Comparison of ENCODE assay signal across 16 cellular contexts in genomic region chr18:28365406-28365805, GRCh38.
DNase-seq lines count a peak whose midpoint lies in the region; ATAC-seq and TF ChIP-seq lines count a peak whose summit lies in the region.
"Had no signal": no experiment of that assay in that cellular context is flagged by ENCODE, and none has a peak within 500 bp of the region (broad histone marks: within the 10 kb centered on the region; RNA-seq: fewer than 3 reads in every experiment).

No MANE protein-coding gene starts in this region.

- H3K4me3 Mint-ChIP-seq in activated T-helper 2 cell treated with anti-CD3 and anti-CD28 coated beads, Interferon-gamma antibody, Interleukin-2, Interleukin-4, amounts not matched to agents 10 μg/mL and 5 μg/mL and 100 μg/mL, durations not matched to agents 14 hours and 24 hours and 36 hours (ENCODE audit: low read depth), result no peak overlapping the region
- H3K4me3 Mint-ChIP-seq: activated B cell treated with CpG ODN at 0.5 μM for 24 hours; activated naive CD8-positive, alpha-beta T cell treated with anti-CD3 and anti-CD28 coated beads, Interleukin-2, amount 50 U/mL, for 24 hours; stimulated activated naive CD8-positive, alpha-beta T cell treated with anti-CD3 and anti-CD28 coated beads, Interleukin-15, Interleukin-2, amounts not matched to agents 100 ng/mL and 50 ng/mL, for 24 hours had no signal

- no peaks in the 10 kb centered on the region for H3K4me1 ChIP-seq in mesenchymal stem cell (ENCODE audit: control insufficient read depth, insufficient read depth, low read depth, low read length)
- H3K4me1 ChIP-seq: BLaER1 had no signal

- no peak overlapping the region for H3K27ac Mint-ChIP-seq in activated T-helper 2 cell treated with anti-CD3 and anti-CD28 coated beads, Interferon-gamma antibody, Interleukin-2, Interleukin-4, amounts not matched to agents 10 μg/mL and 5 μg/mL and 100 μg/mL, durations not matched to agents 14 hours and 24 hours and 36 hours
- H3K27ac Mint-ChIP-seq: activated B cell treated with CpG ODN at 0.5 μM for 24 hours; activated naive CD8-positive, alpha-beta T cell treated with anti-CD3 and anti-CD28 coated beads, Interleukin-2, amount 50 U/mL, for 24 hours; stimulated activated naive CD8-positive, alpha-beta T cell treated with anti-CD3 and anti-CD28 coated beads, Interleukin-15, Interleukin-2, amounts not matched to agents 100 ng/mL and 50 ng/mL, for 24 hours had no signal

- no peak overlapping the region for H3K14ac ChIP-seq in mesenchymal stem cell (ENCODE audit: low read length in 2 of 2)

- H3K4me1 Mint-ChIP-seq in activated T-helper 2 cell treated with anti-CD3 and anti-CD28 coated beads, Interferon-gamma antibody, Interleukin-2, Interleukin-4, amounts not matched to agents 10 μg/mL and 5 μg/mL and 100 μg/mL, durations not matched to agents 14 hours and 24 hours and 36 hours (ENCODE audit: low read depth), result no peaks in the 10 kb centered on the region
- H3K4me1 Mint-ChIP-seq: activated B cell treated with CpG ODN at 0.5 μM for 24 hours; activated naive CD8-positive, alpha-beta T cell treated with anti-CD3 and anti-CD28 coated beads, Interleukin-2, amount 50 U/mL, for 24 hours had no signal

- no peak overlapping the region for H2BK5ac ChIP-seq in mesenchymal stem cell (ENCODE audit: low read depth, low read length, poor library complexity, severe bottlenecking)

- intact Hi-C loops in activated T-helper 2 cell treated with anti-CD3 and anti-CD28 coated beads, Interferon-gamma antibody, Interleukin-2, Interleukin-4, amounts not matched to agents 10 μg/mL and 5 μg/mL and 100 μg/mL, durations not matched to agents 14 hours and 24 hours and 36 hours (cut with micrococcal nuclease), result no loop called here

- H2BK120ac ChIP-seq in mesenchymal stem cell (ENCODE audit: low read depth, low read length), result no peak overlapping the region

- no peaks in the 10 kb centered on the region for H3K27me3 Mint-ChIP-seq in activated T-helper 2 cell treated with anti-CD3 and anti-CD28 coated beads, Interferon-gamma antibody, Interleukin-2, Interleukin-4, amounts not matched to agents 10 μg/mL and 5 μg/mL and 100 μg/mL, durations not matched to agents 14 hours and 24 hours and 36 hours (ENCODE audit: low read depth)
- H3K27me3 Mint-ChIP-seq: activated B cell treated with CpG ODN at 0.5 μM for 24 hours; activated naive CD8-positive, alpha-beta T cell treated with anti-CD3 and anti-CD28 coated beads, Interleukin-2, amount 50 U/mL, for 24 hours; stimulated activated naive CD8-positive, alpha-beta T cell treated with anti-CD3 and anti-CD28 coated beads, Interleukin-15, Interleukin-2, amounts not matched to agents 100 ng/mL and 50 ng/mL, for 24 hours had no signal

- H3K18ac ChIP-seq in mesenchymal stem cell (ENCODE audit: low read depth in 1 of 2, low read length in 2 of 2), result no peak overlapping the region

- no peak overlapping the region for H2AK5ac ChIP-seq in mesenchymal stem cell (ENCODE audit: low read length, severe bottlenecking)

- DNase-seq in EL, result peak; percentile 57
- DNase-seq in NCI-H146 treated with DMSO at 0.1 percent for 48 hours (lab: John Stamatoyannopoulos, UW; ENCODE audit: unreplicated experiment), result peak; percentile 14
- peak; percentile 37 for DNase-seq in brain microvascular endothelial cell
- peak; percentile 35 for DNase-seq in mesenchymal stem cell
- no peak for DNase-seq in activated T-helper 2 cell treated with anti-CD3 and anti-CD28 coated beads, Interferon-gamma antibody, Interleukin-2, Interleukin-4, amounts not matched to agents 10 μg/mL and 5 μg/mL and 100 μg/mL, durations not matched to agents 14 hours and 24 hours and 36 hours (ENCODE audit: low spot score)
- DNase-seq: activated B cell treated with CpG ODN at 0.5 μM for 24 hours; activated CD8-positive, alpha-beta memory T cell treated with anti-CD3 and anti-CD28 coated beads, Interleukin-2, amount 50 U/mL, for 48 hours; activated naive CD8-positive, alpha-beta T cell treated with anti-CD3 and anti-CD28 coated beads, Interleukin-2, amount 50 U/mL, for 24 hours; GDM1; hypothalamus; NCI-H510A had no signal

- no peak overlapping the region for H2AFZ ChIP-seq in mesenchymal stem cell (ENCODE audit: low read depth, low read length)

- H3K27ac ChIP-seq in brain microvascular endothelial cell (no peak overlapping the region), mesenchymal stem cell (ENCODE audit: low read length, poor library complexity, severe bottlenecking) (no peak overlapping the region)
- H3K27ac ChIP-seq: BLaER1 had no signal

- H3K36me3 Mint-ChIP-seq in activated T-helper 2 cell treated with anti-CD3 and anti-CD28 coated beads, Interferon-gamma antibody, Interleukin-2, Interleukin-4, amounts not matched to agents 10 μg/mL and 5 μg/mL and 100 μg/mL, durations not matched to agents 14 hours and 24 hours and 36 hours (ENCODE audit: low read depth), result no peaks in the 10 kb centered on the region

- 88% methylated on average over 1 of the region's 1 CpG for WGBS in mesenchymal stem cell

- no peak overlapping the region for H3K9ac ChIP-seq in mesenchymal stem cell (ENCODE audit: low read length)
- H3K9ac ChIP-seq: BLaER1 had no signal

- peaks cover 24% of the 10 kb centered on the region for H3K9me3 Mint-ChIP-seq in activated T-helper 2 cell treated with anti-CD3 and anti-CD28 coated beads, Interferon-gamma antibody, Interleukin-2, Interleukin-4, amounts not matched to agents 10 μg/mL and 5 μg/mL and 100 μg/mL, durations not matched to agents 14 hours and 24 hours and 36 hours

- no peak overlapping the region for H3K4me3 ChIP-seq in brain microvascular endothelial cell (ENCODE audit: low read depth, low read length)
- no peak overlapping the region for H3K4me3 ChIP-seq in mesenchymal stem cell (ENCODE audit: insufficient read depth in 1 of 2, low read depth in 1 of 2, low read length in 2 of 2)
- H3K4me3 ChIP-seq: BLaER1 had no signal

- in situ Hi-C loops in brain microvascular endothelial cell (cut with HindIII; ENCODE audit: low pct_ligation_motif_present, low sequenced_read_pairs), result no loop called here

- H2BK12ac ChIP-seq in mesenchymal stem cell (ENCODE audit: low read length in 2 of 2), result no peak overlapping the region

- no peaks in the 10 kb centered on the region for H3K27me3 ChIP-seq in brain microvascular endothelial cell (replicated peaks)
- H3K27me3 ChIP-seq in mesenchymal stem cell (ENCODE audit: control insufficient read depth in 1 of 2, insufficient read depth in 1 of 2, low read length in 2 of 2), result no peaks in the 10 kb centered on the region
- H3K27me3 ChIP-seq: BLaER1 had no signal

- no peak overlapping the region for H4K91ac ChIP-seq in mesenchymal stem cell (ENCODE audit: low read length)

- ATAC-seq in GM18505 (IDR thresholded peaks at IDR 0.05; ENCODE audit: unreplicated experiment) (no peak), GM21367 (IDR thresholded peaks at IDR 0.05; ENCODE audit: unreplicated experiment) (no peak), GM18519 (IDR thresholded peaks at IDR 0.05; ENCODE audit: low FRiP score, unreplicated experiment) (no peak)
- ATAC-seq: activated naive CD8-positive, alpha-beta T cell treated with anti-CD3 and anti-CD28 coated beads, Interleukin-2, amount 50 U/mL, for 24 hours had no signal

- no peaks in the 10 kb centered on the region for H3K9me3 ChIP-seq in mesenchymal stem cell (ENCODE audit: control insufficient read depth, low read length)
- H3K9me3 ChIP-seq: BLaER1 had no signal

- no peak overlapping the region for H3K23ac ChIP-seq in mesenchymal stem cell (ENCODE audit: low read length in 2 of 2)

- no peak for TF ChIP-seq CTCF in brain microvascular endothelial cell (IDR thresholded peaks at IDR 0.05; ENCODE audit: low read depth, low read length, missing control alignments)

- H3K36me3 ChIP-seq in brain microvascular endothelial cell (replicated peaks) (no peaks in the 10 kb centered on the region), mesenchymal stem cell (ENCODE audit: control insufficient read depth in 1 of 2, insufficient read depth in 2 of 2, low read depth in 1 of 2, low read length in 2 of 2) (no peaks in the 10 kb centered on the region)
- H3K36me3 ChIP-seq: BLaER1 had no signal

- H3K4ac ChIP-seq in mesenchymal stem cell (ENCODE audit: low read depth in 1 of 2, low read length in 2 of 2), result no peak overlapping the region

- H3K4me2 ChIP-seq in mesenchymal stem cell (ENCODE audit: low read length, poor library complexity, severe bottlenecking), result no peak overlapping the region
- H3K4me2 ChIP-seq: BLaER1 had no signal

- TF ChIP-seq POLR2A in GM18505 (IDR thresholded peaks at IDR 0.05; ENCODE audit: borderline replicate concordance, extremely low read depth, insufficient read depth, insufficient read length), result no peak

- no peak overlapping the region for H2BK15ac ChIP-seq in mesenchymal stem cell (ENCODE audit: low read depth, poor library complexity, severe bottlenecking)

- H4K8ac ChIP-seq in mesenchymal stem cell (ENCODE audit: low read length), result no peak overlapping the region

- no peaks in the 10 kb centered on the region for H3K79me1 ChIP-seq in mesenchymal stem cell (replicated peaks; ENCODE audit: low read length, poor library complexity, severe bottlenecking)
